Comparison of ENCODE assay signal across 21 cellular contexts in genomic region chr1:240178366-240178765, GRCh38.
"Had no signal": no experiment of that assay in that cellular context is flagged by ENCODE, and none has a peak within 500 bp of the region (broad histone marks: within the 10 kb centered on the region; RNA-seq: fewer than 3 reads in every experiment).

No MANE protein-coding gene starts in this region.

- H3K27ac ChIP-seq: brain microvascular endothelial cell, foreskin keratinocyte, hepatocyte, neural progenitor cell, prostate gland, right atrium auricular region, tibial artery had no signal

- H3K27me3 ChIP-seq: brain microvascular endothelial cell, foreskin keratinocyte, hepatocyte, neural progenitor cell, right atrium auricular region, tibial artery had no signal

- H3K9ac ChIP-seq: neural progenitor cell had no signal

- H3K36me3 ChIP-seq: brain microvascular endothelial cell, neural progenitor cell, prostate gland, right atrium auricular region, tibial artery had no signal

- H3K9me3 ChIP-seq: prostate gland, right atrium auricular region, tibial artery had no signal

- H3K4me3 ChIP-seq: hepatocyte, neural progenitor cell, prostate gland, right atrium auricular region, tibial artery had no signal

- DNase-seq: activated CD4-positive, alpha-beta T cell treated with anti-CD3 and anti-CD28 coated beads for 1 hour; activated CD4-positive, alpha-beta T cell treated with anti-CD3 and anti-CD28 coated beads, Interleukin-2, amount 50 U/mL, for 1 hour; activated T-cell treated with anti-CD3 and anti-CD28 coated beads, Interleukin-2, amount 50 U/mL, for 1 hour; aorta; brain microvascular endothelial cell; dermis blood vessel endothelial cell; effector CD8-positive, alpha-beta T cell; erythroblast; foreskin keratinocyte; glutamatergic neuron; mesenchymal stem cell; naive thymus-derived CD4-positive, alpha-beta T cell; stimulated activated CD4-positive, alpha-beta T cell treated with anti-CD3 and anti-CD28 coated beads, Interleukin-4, amount 100 ng/mL, for 4 hours; stimulated activated naive CD8-positive, alpha-beta T cell treated with anti-CD3 and anti-CD28 coated beads, Interleukin-15, Interleukin-2, amounts not matched to agents 100 U/mL and 50 U/mL, for 24 hours; T-helper 1 cell; T-helper 9 cell; tibial artery had no signal

- H3K4me1 ChIP-seq: foreskin keratinocyte, neural progenitor cell, prostate gland, right atrium auricular region, tibial artery had no signal
